In genomic region chr2:172402184-172402583, GRCh38 we compare ENCODE assay signal across 1 cellular context.
TF ChIP-seq lines count a peak whose summit lies in the region.

No MANE protein-coding gene starts in this region.

TF ChIP-seq in H1, 55 proteins besides CTCF, POLR2A, EP300 and RAD21:
- no peak for TF ChIP-seq SRF (IDR thresholded peaks at IDR 0.05; ENCODE audit: low read depth, low read length)
- no peak for TF ChIP-seq KDM4A (IDR thresholded peaks at IDR 0.05; ENCODE audit: low read depth, low read length, severe bottlenecking)
- TF ChIP-seq USF2 (IDR thresholded peaks at IDR 0.05; ENCODE audit: low read length) = no peak
- no peak for TF ChIP-seq SUZ12 (IDR thresholded peaks at IDR 0.05; ENCODE audit: low read length)
- TF ChIP-seq CEBPB (IDR thresholded peaks at IDR 0.05; ENCODE audit: low read depth, low read length) = no peak
- TF ChIP-seq SIX5 (IDR thresholded peaks at IDR 0.05; ENCODE audit: low read depth, low read length) = no peak
- TF ChIP-seq MAX (IDR thresholded peaks at IDR 0.05) = no peak
- TF ChIP-seq SIN3A (conservative IDR thresholded peaks at IDR 0.05 in 1 of 2, IDR thresholded peaks at IDR 0.05 in 1 of 2; ENCODE audit: low read depth in 1 of 2, low read length in 2 of 2) = no peak
- no peak for TF ChIP-seq E2F6 (IDR thresholded peaks at IDR 0.05)
- no peak for TF ChIP-seq NANOG (IDR thresholded peaks at IDR 0.05; ENCODE audit: insufficient read depth, low read depth, low read length, poor library complexity, severe bottlenecking)
- no peak for TF ChIP-seq SP1 (IDR thresholded peaks at IDR 0.05; ENCODE audit: low read depth, low read length)
